Comparison of ENCODE assay signal across 16 cellular contexts in the genomic region with DNA sequence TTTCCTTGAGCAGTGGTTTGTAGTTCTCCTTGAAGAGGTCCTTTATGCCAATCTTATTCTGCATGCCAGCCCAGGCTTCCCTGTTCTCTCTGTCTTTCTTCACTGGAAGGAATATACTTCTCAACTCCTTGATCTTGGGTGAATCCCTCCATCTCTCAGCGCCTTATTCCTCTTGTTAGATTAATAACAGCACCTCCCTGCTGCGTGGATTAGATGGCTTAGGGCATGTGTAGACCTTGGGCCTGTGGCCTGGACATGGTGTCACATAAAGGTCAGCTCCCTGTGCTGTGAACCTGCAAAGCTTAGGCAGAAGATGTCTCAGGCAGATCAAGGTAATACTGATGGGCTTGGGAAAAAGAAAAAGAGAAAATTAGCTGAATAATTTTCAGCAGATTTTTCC. TPM values are rescaled to one million over a fixed set of nuclear protein-coding genes. Genes with fewer than 3 reads are reported as not detected.
DNase-seq lines count a peak whose midpoint lies in the region; ATAC-seq and TF ChIP-seq lines count a peak whose summit lies in the region.
"Had no signal": no experiment of that assay in that cellular context is flagged by ENCODE, and none has a peak within 500 bp of the region (broad histone marks: within the 10 kb centered on the region; RNA-seq: fewer than 3 reads in every experiment).

No MANE protein-coding gene starts in this region.

- peaks cover 64% of the 10 kb centered on the region for H3K36me3 Mint-ChIP-seq in activated naive CD8-positive, alpha-beta T cell treated with anti-CD3 and anti-CD28 coated beads for 36 hours
- H3K36me3 Mint-ChIP-seq in stimulated activated effector memory CD8-positive, alpha-beta T cell treated with anti-CD3 and anti-CD28 coated beads, Interleukin-12 subunit alpha, Interleukin-12 subunit beta, amount 100 ng/mL, for 72 hours: peaks cover 8% of the 10 kb centered on the region

- H3K4me1 ChIP-seq in DOHH2 (ENCODE audit: control insufficient read depth, low read length): peaks cover 22% of the 10 kb centered on the region

- no peaks in the 10 kb centered on the region for H3K27me3 Mint-ChIP-seq in activated naive CD8-positive, alpha-beta T cell treated with anti-CD3 and anti-CD28 coated beads for 36 hours

- no peaks in the 10 kb centered on the region for H3K9me3 ChIP-seq in DOHH2 (ENCODE audit: control insufficient read depth, insufficient read depth, low read length)

- H3K4me2 ChIP-seq in DOHH2 (ENCODE audit: low read length): peak overlapping the region; percentile 49
- H3K4me2 ChIP-seq: PC-9 had no signal

- peak overlapping the region; percentile 34 for H3K27ac ChIP-seq in DOHH2 (ENCODE audit: low read depth, low read length)
- H3K27ac ChIP-seq: PC-9 had no signal

- DNase-seq in activated CD8-positive, alpha-beta memory T cell treated with anti-CD3 and anti-CD28 coated beads, Interleukin-2, amount 50 U/mL, for 48 hours: peak; percentile 37
- DNase-seq in activated CD8-positive, alpha-beta memory T cell treated with anti-CD3 and anti-CD28 coated beads for 24 hours: no peak
- no peak for DNase-seq in activated naive CD8-positive, alpha-beta T cell treated with anti-CD3 and anti-CD28 coated beads for 36 hours
- DNase-seq in stimulated activated effector memory CD8-positive, alpha-beta T cell treated with anti-CD3 and anti-CD28 coated beads, Interleukin-12 subunit alpha, Interleukin-12 subunit beta, amount 100 ng/mL, for 72 hours (ENCODE audit: low spot score in 2 of 2): peak in 1 of 2 donors; percentile 41
- DNase-seq in posterior cingulate gyrus (no peak), NCI-H146 treated with DMSO at 0.1 percent for 48 hours (lab: John Stamatoyannopoulos, UW; ENCODE audit: unreplicated experiment) (no peak)
- DNase-seq: DMS 273 treated with DMSO at 0.1 percent for 48 hours; GOT3; NCI-H1436; NCI-H345; NCI-H69; NK-92 treated with Interleukin-12 subunit alpha and Interleukin-12 subunit beta, amount 100 ng/mL, for 24 hours; PC-9 had no signal

- no peaks in the 10 kb centered on the region for H3F3A ChIP-seq in DOHH2 (ENCODE audit: control insufficient read depth, insufficient read depth)

- no peaks in the 10 kb centered on the region for H3K9me2 ChIP-seq in DOHH2 (replicated peaks; ENCODE audit: control insufficient read depth, low read length)

- no peak overlapping the region for H3K4me3 Mint-ChIP-seq in activated naive CD8-positive, alpha-beta T cell treated with anti-CD3 and anti-CD28 coated beads for 36 hours
- H3K4me3 Mint-ChIP-seq in stimulated activated effector memory CD8-positive, alpha-beta T cell treated with anti-CD3 and anti-CD28 coated beads, Interleukin-12 subunit alpha, Interleukin-12 subunit beta, amount 100 ng/mL, for 72 hours: peak overlapping the region; percentile 40

- no peak for TF ChIP-seq CTCF in DOHH2 (IDR thresholded peaks at IDR 0.05; ENCODE audit: low read depth, low read length, poor library complexity, severe bottlenecking)

- peaks cover 9% of the 10 kb centered on the region for H3K79me2 ChIP-seq in DOHH2 (ENCODE audit: control insufficient read depth, low read length)

- no peaks in the 10 kb centered on the region for H4K20me1 ChIP-seq in DOHH2 (ENCODE audit: control insufficient read depth, insufficient read depth, low read depth, low read length)

- H3K27me3 ChIP-seq in DOHH2 (ENCODE audit: control insufficient read depth, low read length): no peaks in the 10 kb centered on the region

- H3K4me1 Mint-ChIP-seq in activated naive CD8-positive, alpha-beta T cell treated with anti-CD3 and anti-CD28 coated beads for 36 hours: peaks cover 67% of the 10 kb centered on the region
- peaks cover 81% of the 10 kb centered on the region for H3K4me1 Mint-ChIP-seq in stimulated activated effector memory CD8-positive, alpha-beta T cell treated with anti-CD3 and anti-CD28 coated beads, Interleukin-12 subunit alpha, Interleukin-12 subunit beta, amount 100 ng/mL, for 72 hours

- peaks cover 8% of the 10 kb centered on the region for H3K9me3 Mint-ChIP-seq in activated naive CD8-positive, alpha-beta T cell treated with anti-CD3 and anti-CD28 coated beads for 36 hours
- H3K9me3 Mint-ChIP-seq in stimulated activated effector memory CD8-positive, alpha-beta T cell treated with anti-CD3 and anti-CD28 coated beads, Interleukin-12 subunit alpha, Interleukin-12 subunit beta, amount 100 ng/mL, for 72 hours: no peaks in the 10 kb centered on the region

- H3K36me3 ChIP-seq in DOHH2 (ENCODE audit: control insufficient read depth, low read length): no peaks in the 10 kb centered on the region

- intact Hi-C loops in posterior cingulate gyrus (cut with DNase I): no loop called here

- H3K27ac Mint-ChIP-seq in activated naive CD8-positive, alpha-beta T cell treated with anti-CD3 and anti-CD28 coated beads for 36 hours: peak overlapping the region; percentile 5
- peak overlapping the region; percentile 89 for H3K27ac Mint-ChIP-seq in stimulated activated effector memory CD8-positive, alpha-beta T cell treated with anti-CD3 and anti-CD28 coated beads, Interleukin-12 subunit alpha, Interleukin-12 subunit beta, amount 100 ng/mL, for 72 hours

- peak overlapping the region; percentile 44 for H3K4me3 ChIP-seq in DOHH2 (ENCODE audit: low read length)
- H3K4me3 ChIP-seq: PC-9 had no signal

- ATAC-seq in stimulated activated effector memory CD8-positive, alpha-beta T cell treated with anti-CD3 and anti-CD28 coated beads, Interleukin-12 subunit alpha, Interleukin-12 subunit beta, amount 100 ng/mL, for 72 hours: no peak
- no peak for ATAC-seq in GM21576 (IDR thresholded peaks at IDR 0.05; ENCODE audit: unreplicated experiment)

RNA-seq across cellular contexts. Expression of a gene that starts 18.3 kb away (rescaled TPM):
- total RNA-seq in activated naive CD8-positive, alpha-beta T cell treated with anti-CD3 and anti-CD28 coated beads for 36 hours: 1 to 10 TPM; 6.5 to 6.9 TPM
- total RNA-seq: HT1080, PC-9 had no signal
